In genomic region chr1:150516616-150517015, GRCh38 we compare ENCODE assay signal across 8 cellular contexts. TPM values are rescaled to one million over a fixed set of nuclear protein-coding genes. Genes with fewer than 3 reads are reported as not detected.
DNase-seq lines count a peak whose midpoint lies in the region; ATAC-seq and TF ChIP-seq lines count a peak whose summit lies in the region.

No MANE protein-coding gene starts in this region.

- H3K27ac Mint-ChIP-seq in endothelial cell (ENCODE audit: unreplicated experiment) = no peak overlapping the region

- H3K4me1 ChIP-seq in SK-N-SH (ENCODE audit: control insufficient read depth in 1 of 2, insufficient read depth in 2 of 2, low read depth in 1 of 2, low read length in 1 of 2) = peaks cover 2 to 4% of the 10 kb centered on the region in 2 experiments; a peak in 1 of 4 replicates
- peaks cover 18% of the 10 kb centered on the region for H3K4me1 ChIP-seq in OCI-LY1 (ENCODE audit: insufficient read depth, low read length, severe bottlenecking)
- H3K4me1 ChIP-seq in skeletal muscle tissue (ENCODE audit: control insufficient read depth in 3 of 3, insufficient read depth in 3 of 3, low read length in 3 of 3) = peaks cover 8 to 31% (median 9%) of the 10 kb centered on the region in 3 donors

- H3F3A ChIP-seq in SK-N-SH (replicated peaks; ENCODE audit: insufficient read depth) (peaks cover 7% of the 10 kb centered on the region), OCI-LY1 (ENCODE audit: insufficient read depth, low read length) (no peaks in the 10 kb centered on the region)

- H3K4me3 ChIP-seq in SK-N-SH (ENCODE audit: low read depth in 2 of 2, low read length in 1 of 2) (peak overlapping the region; percentile 59 to 70), OCI-LY1 (ENCODE audit: low read depth, low read length, poor library complexity, severe bottlenecking) (peak overlapping the region; percentile 65), skeletal muscle tissue (ENCODE audit: low read length in 3 of 3) (peak overlapping the region in 2 of 3 donors; percentile 69 to 71)

- H2AFZ ChIP-seq in SK-N-SH (ENCODE audit: low read depth) = peak overlapping the region; percentile 93; the same call in 1 of the 2 replicates
- no peak overlapping the region for H2AFZ ChIP-seq in OCI-LY1 (ENCODE audit: low read length)

- WGBS in SK-N-SH (ENCODE audit: low lambda C conversion rate) = 76% methylated on average over 4 of the region's 4 CpGs

- H3K9ac ChIP-seq in SK-N-SH (no peak overlapping the region; the same call in 1 of the 2 replicates), OCI-LY1 (ENCODE audit: low read length) (no peak overlapping the region; the same call in 1 of the 2 replicates), skeletal muscle tissue (ENCODE audit: low read depth in 1 of 3, low read length in 3 of 3) (peak overlapping the region; percentile 1 to 63 (median 48))

- peak overlapping the region; percentile 85 for H3K4me3 Mint-ChIP-seq in endothelial cell (ENCODE audit: unreplicated experiment)

- no peak for TF ChIP-seq EP300 in SK-N-SH (IDR thresholded peaks at IDR 0.05; ENCODE audit: borderline replicate concordance in 1 of 2, low read depth in 1 of 2, low read length in 1 of 2)

- peaks cover 14% of the 10 kb centered on the region for H3K27me3 Mint-ChIP-seq in endothelial cell (ENCODE audit: unreplicated experiment)

- H3K27me3 ChIP-seq in SK-N-SH (ENCODE audit: insufficient read depth) (no peaks in the 10 kb centered on the region), OCI-LY1 (ENCODE audit: insufficient read depth, low read length) (no peaks in the 10 kb centered on the region), skeletal muscle tissue (ENCODE audit: control insufficient read depth in 3 of 3, insufficient read depth in 3 of 3, low read length in 3 of 3) (no peaks in the 10 kb centered on the region)

- H3K9me3 ChIP-seq in SK-N-SH (no peaks in the 10 kb centered on the region), OCI-LY1 (ENCODE audit: low read length) (no peaks in the 10 kb centered on the region), skeletal muscle tissue (ENCODE audit: control insufficient read depth in 3 of 3, low read length in 3 of 3) (no peaks in the 10 kb centered on the region)

- no peak for TF ChIP-seq RAD21 in SK-N-SH (IDR thresholded peaks at IDR 0.05; ENCODE audit: low read length)

- peak overlapping the region; percentile 75 for H3K4me2 ChIP-seq in SK-N-SH
- peak overlapping the region; percentile 77 for H3K4me2 ChIP-seq in OCI-LY1 (ENCODE audit: low read length)

- DNase-seq in SK-N-SH (no peak), endothelial cell (ENCODE audit: low spot score) (no peak), NCI-H1930 (lab: John Stamatoyannopoulos, UW) (no peak), NCI-H1048 (lab: John Stamatoyannopoulos, UW) (no peak)
- DNase-seq in activated effector memory CD4-positive, alpha-beta T cell treated with anti-CD3 and anti-CD28 coated beads, Interleukin-2, amount 50 U/mL, for 16 hours = no peak

- no peaks in the 10 kb centered on the region for H3K79me2 ChIP-seq in SK-N-SH (ENCODE audit: insufficient read depth)
- H3K79me2 ChIP-seq in OCI-LY1 (ENCODE audit: insufficient read depth, low read length) = no peaks in the 10 kb centered on the region

- H3K27ac ChIP-seq in SK-N-SH (ENCODE audit: low read depth in 2 of 2, low read length in 1 of 2) (no peak overlapping the region), OCI-LY1 (ENCODE audit: low read depth, low read length, poor library complexity, severe bottlenecking) (no peak overlapping the region), skeletal muscle tissue (ENCODE audit: low read depth, low read length) (peak overlapping the region; percentile 93)

- H4K20me1 ChIP-seq in SK-N-SH (ENCODE audit: insufficient read depth) = no peaks in the 10 kb centered on the region
- H4K20me1 ChIP-seq in OCI-LY1 (ENCODE audit: insufficient read depth, low read length) = no peaks in the 10 kb centered on the region

- POLR2A ChIA-PET in SK-N-SH (lab: Yijun Ruan, JAX) = interaction anchor here (0.6 to 1.5 kb wide), 3 partner anchors 8 to 112 kb away, joined by 3 to 4 read pairs (median 3); partner anchors contain the start of genes ENSA and MCL1

- H3K36me3 Mint-ChIP-seq in endothelial cell (ENCODE audit: low read depth, unreplicated experiment) = peaks cover 10% of the 10 kb centered on the region

- H3K9me2 ChIP-seq in SK-N-SH (no peaks in the 10 kb centered on the region), OCI-LY1 (ENCODE audit: low read depth, low read length) (no peaks in the 10 kb centered on the region)

- CTCF ChIA-PET in SK-N-SH (lab: Yijun Ruan, JAX) = interaction anchor here (0.6 to 4.6 kb wide), 7 partner anchors 15 to 260 kb away, joined by 3 to 34 read pairs (median 4); partner anchors contain the start of gene MCL1

- ATAC-seq in SK-N-SH treated with all-trans-retinoic acid at 6 μM for 48 hours = no peak

- peaks cover 36% of the 10 kb centered on the region for H3K4me1 Mint-ChIP-seq in endothelial cell (ENCODE audit: unreplicated experiment)

- TF ChIP-seq CTCF in SK-N-SH (IDR thresholded peaks at IDR 0.05) (no peak), OCI-LY1 (IDR thresholded peaks at IDR 0.05; ENCODE audit: low read length) (no peak), endothelial cell (IDR thresholded peaks at IDR 0.05; ENCODE audit: unreplicated experiment) (no peak)

- H3K9me3 Mint-ChIP-seq in endothelial cell (ENCODE audit: unreplicated experiment) = no peaks in the 10 kb centered on the region

- H3K36me3 ChIP-seq in SK-N-SH (replicated peaks in 1 of 2; ENCODE audit: control insufficient read depth in 1 of 2, insufficient read depth in 2 of 2, low read length in 1 of 2) (no peaks in the 10 kb centered on the region), OCI-LY1 (ENCODE audit: insufficient read depth, low read length) (no peaks in the 10 kb centered on the region; the same call in 1 of the 2 replicates), skeletal muscle tissue (ENCODE audit: control insufficient read depth in 3 of 3, insufficient read depth in 3 of 3, low read length in 3 of 3) (peaks cover 5 to 14% (median 14%) of the 10 kb centered on the region in 3 donors)

TF ChIP-seq in SK-N-SH, 30 proteins besides CTCF, POLR2A, EP300 and RAD21 (continues in another document):
- no peak for TF ChIP-seq USF1 (IDR thresholded peaks at IDR 0.05; ENCODE audit: borderline replicate concordance, low read depth)
- TF ChIP-seq TCF12 (IDR thresholded peaks at IDR 0.05) = no peak
- TF ChIP-seq CHD2 (IDR thresholded peaks at IDR 0.05; ENCODE audit: low read length, partially characterized antibody) = no peak
- TF ChIP-seq, protein P1, sequence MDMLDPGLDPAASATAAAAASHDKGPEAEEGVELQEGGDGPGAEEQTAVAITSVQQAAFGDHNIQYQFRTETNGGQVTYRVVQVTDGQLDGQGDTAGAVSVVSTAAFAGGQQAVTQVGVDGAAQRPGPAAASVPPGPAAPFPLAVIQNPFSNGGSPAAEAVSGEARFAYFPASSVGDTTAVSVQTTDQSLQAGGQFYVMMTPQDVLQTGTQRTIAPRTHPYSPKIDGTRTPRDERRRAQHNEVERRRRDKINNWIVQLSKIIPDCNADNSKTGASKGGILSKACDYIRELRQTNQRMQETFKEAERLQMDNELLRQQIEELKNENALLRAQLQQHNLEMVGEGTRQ (IDR thresholded peaks at IDR 0.05; ENCODE audit: borderline replicate concordance, low read depth, low read length) = no peak

TF ChIP-seq in SK-N-SH treated with all-trans-retinoic acid at 6 μM for 48 hours, 23 proteins besides CTCF, POLR2A, EP300 and RAD21 (continues in another document):
- TF ChIP-seq ZNF565 (CRISPR knock-in tag; conservative IDR thresholded peaks at IDR 0.05; ENCODE audit: low read depth) (no peak), OSR1 (CRISPR knock-in tag; IDR thresholded peaks at IDR 0.05) (no peak), CREB5 (CRISPR knock-in tag; IDR thresholded peaks at IDR 0.05; ENCODE audit: low read depth) (no peak)
- TF ChIP-seq, protein P2, sequence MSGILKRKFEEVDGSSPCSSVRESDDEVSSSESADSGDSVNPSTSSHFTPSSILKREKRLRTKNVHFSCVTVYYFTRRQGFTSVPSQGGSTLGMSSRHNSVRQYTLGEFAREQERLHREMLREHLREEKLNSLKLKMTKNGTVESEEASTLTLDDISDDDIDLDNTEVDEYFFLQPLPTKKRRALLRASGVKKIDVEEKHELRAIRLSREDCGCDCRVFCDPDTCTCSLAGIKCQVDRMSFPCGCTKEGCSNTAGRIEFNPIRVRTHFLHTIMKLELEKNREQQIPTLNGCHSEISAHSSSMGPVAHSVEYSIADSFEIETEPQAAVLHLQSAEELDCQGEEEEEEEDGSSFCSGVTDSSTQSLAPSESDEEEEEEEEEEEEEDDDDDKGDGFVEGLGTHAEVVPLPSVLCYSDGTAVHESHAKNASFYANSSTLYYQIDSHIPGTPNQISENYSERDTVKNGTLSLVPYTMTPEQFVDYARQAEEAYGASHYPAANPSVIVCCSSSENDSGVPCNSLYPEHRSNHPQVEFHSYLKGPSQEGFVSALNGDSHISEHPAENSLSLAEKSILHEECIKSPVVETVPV (CRISPR knock-in tag; IDR thresholded peaks at IDR 0.05) = no peak

RNA-seq across cellular contexts. Expression of gene FALEC, which starts 1.1 kb away (rescaled TPM):
- 0.50 and 0.72 TPM in 2 replicates for polyA plus RNA-seq in SK-N-SH (2012; rRNA removed)
- 0.13 and 0.37 TPM in 2 replicates for polyA plus RNA-seq in SK-N-SH (2012; cell fraction: cytosol; rRNA removed)
- polyA plus RNA-seq in SK-N-SH (2012; cell fraction: nucleus; rRNA removed) = 0.68 and 0.89 TPM in 2 replicates
- total RNA-seq in endothelial cell (ENCODE audit: unreplicated experiment) (1.2 TPM), skeletal muscle tissue (not detected)

RNA-seq across cellular contexts. Expression of gene ECM1, which starts 8.7 kb away (rescaled TPM):
- 20.2 and 32.3 TPM in 2 replicates for polyA plus RNA-seq in SK-N-SH (2012; rRNA removed)
- polyA plus RNA-seq in SK-N-SH (2012; cell fraction: cytosol; rRNA removed) = 9.6 and 16.2 TPM in 2 replicates
- 35.6 and 37.4 TPM in 2 replicates for polyA plus RNA-seq in SK-N-SH (2012; cell fraction: nucleus; rRNA removed)
- total RNA-seq in endothelial cell (ENCODE audit: unreplicated experiment) = 637 TPM
- total RNA-seq in skeletal muscle tissue = 0.52 TPM

RNA-seq across cellular contexts. Expression of gene TARS2, which starts 29.4 kb away (rescaled TPM):
- polyA plus RNA-seq in SK-N-SH (2012; rRNA removed) = 22.2 and 22.7 TPM in 2 replicates
- polyA plus RNA-seq in SK-N-SH (2012; cell fraction: cytosol; rRNA removed) = 14.8 and 16.8 TPM in 2 replicates
- polyA plus RNA-seq in SK-N-SH (2012; cell fraction: nucleus; rRNA removed) = 31.3 and 33.8 TPM in 2 replicates
- total RNA-seq in endothelial cell (ENCODE audit: unreplicated experiment) = 16.6 TPM
- 21.4 TPM for total RNA-seq in skeletal muscle tissue

RNA-seq across cellular contexts. Expression of gene ADAMTSL4, which starts 32.6 kb away (rescaled TPM):
- 2.4 and 3.4 TPM in 2 replicates for polyA plus RNA-seq in SK-N-SH (2012; rRNA removed)
- polyA plus RNA-seq in SK-N-SH (2012; cell fraction: cytosol; rRNA removed) = 1.9 and 3.0 TPM in 2 replicates
- polyA plus RNA-seq in SK-N-SH (2012; cell fraction: nucleus; rRNA removed) = 11.2 and 16.1 TPM in 2 replicates
- total RNA-seq in endothelial cell (ENCODE audit: unreplicated experiment) (0.36 TPM), skeletal muscle tissue (12.0 TPM)

Comparison
In these comparisons a context has a peak if more than half of its experiments do, and no peak if none do; other contexts are left out.
1. H3K9ac ChIP-seq: peak in skeletal muscle tissue (3 of 3); none in SK-N-SH (single experiment) and OCI-LY1 (single experiment).
2. RNA of gene ECM1, which starts 8.7 kb away (total RNA-seq): 637 TPM in endothelial cell (single experiment); 0.52 TPM in skeletal muscle tissue (single experiment); every median in the first group is over 100 times any median in the second.
3. Peak in every context shown above with its lines, with median percentiles within 50 percentile points of each other: H3K4me3 ChIP-seq.